In genomic region chr14:64639340-64639821, GRCh38 we compare ENCODE assay signal across 17 cellular contexts.
DNase-seq lines count a peak whose midpoint lies in the region; ATAC-seq and TF ChIP-seq lines count a peak whose summit lies in the region.
"Had no signal": no experiment of that assay in that cellular context is flagged by ENCODE, and none has a peak within 500 bp of the region (broad histone marks: within the 10 kb centered on the region; RNA-seq: fewer than 3 reads in every experiment).

No MANE protein-coding gene starts in this region.

- no peak for DNase-seq in A673 (ENCODE audit: low spot score)
- no peak for DNase-seq in H9
- peak; percentile 33 for DNase-seq in RPMI7951 (ENCODE audit: low read depth)
- peak; percentile 97 for DNase-seq in islet precursor cell
- DNase-seq in NCI-H1092 treated with DMSO at 0.1 percent for 48 hours (lab: John Stamatoyannopoulos, UW): no peak
- DNase-seq in COLO668 (lab: John Stamatoyannopoulos, UW; ENCODE audit: unreplicated experiment): no peak
- no peak for DNase-seq in lower lobe of right lung
- DNase-seq: activated CD4-positive, CD25-positive, alpha-beta regulatory T cell; activated naive CD8-positive, alpha-beta T cell treated with anti-CD3 and anti-CD28 coated beads, Interleukin-2, amount 50 U/mL, for 24 hours; activated T-cell treated with anti-CD3 and anti-CD28 coated beads, Interleukin-2, amount 50 U/mL, for 1 hour; colonic mucosa; mucosa of descending colon; NCI-H187 treated with DMSO at 0.1 percent for 48 hours; stimulated activated CD4-positive, alpha-beta T cell treated with anti-CD3 and anti-CD28 coated beads, Interleukin-4, amount 100 ng/mL, for 1 hour; SW 1271 had no signal

- H4K5ac ChIP-seq in H9 (ENCODE audit: insufficient read length, low read depth, low read length): no peak overlapping the region

- H3K79me2 ChIP-seq in H9 (ENCODE audit: insufficient read depth, low read length): no peaks in the 10 kb centered on the region

- H2BK5ac ChIP-seq in H9 (ENCODE audit: insufficient read length, low read length): no peak overlapping the region

- TF ChIP-seq CTCF in A673 (conservative IDR thresholded peaks at IDR 0.05; ENCODE audit: low read depth, low read length) (no peak), H9 (conservative IDR thresholded peaks at IDR 0.05) (no peak), lower lobe of right lung (IDR thresholded peaks at IDR 0.05) (no peak)

- H2BK15ac ChIP-seq in H9 (ENCODE audit: low read depth, low read length): no peak overlapping the region

- H3K27ac ChIP-seq in A673 (ENCODE audit: low read depth, low read length, poor library complexity, severe bottlenecking): peak overlapping the region; percentile 58
- H3K27ac ChIP-seq in H9 (ENCODE audit: insufficient read length, low read depth, low read length): peak overlapping the region; percentile 30
- H3K27ac ChIP-seq in lower lobe of right lung: no peak overlapping the region
- H3K27ac ChIP-seq: colonic mucosa had no signal

- H3K4me3 Mint-ChIP-seq in H9: no peak overlapping the region
- H3K4me3 Mint-ChIP-seq: activated naive CD8-positive, alpha-beta T cell treated with anti-CD3 and anti-CD28 coated beads, Interleukin-2, amount 50 U/mL, for 24 hours; stimulated activated memory B cell treated with anti-CD40 and anti-IgM and Interleukin-4, amounts not matched to agents 10 μg/mL and 1 μg/mL and 100 μg/mL, for 72 hours had no signal

- H3K36me3 ChIP-seq in A673 (ENCODE audit: insufficient read depth, low read length, poor library complexity, severe bottlenecking): no peaks in the 10 kb centered on the region
- no peaks in the 10 kb centered on the region for H3K36me3 ChIP-seq in lower lobe of right lung
- H3K36me3 ChIP-seq: colonic mucosa had no signal

- H3K27me3 ChIP-seq in A673 (replicated peaks; ENCODE audit: insufficient read depth, low read depth, low read length, poor library complexity): no peaks in the 10 kb centered on the region
- H3K27me3 ChIP-seq in H9 (ENCODE audit: insufficient read depth, low read length): no peaks in the 10 kb centered on the region
- H3K27me3 ChIP-seq in lower lobe of right lung (ENCODE audit: low read depth): no peaks in the 10 kb centered on the region
- H3K27me3 ChIP-seq: colonic mucosa had no signal

- no CpG with 5 or more reads among the region's 3 CpGs for WGBS in H9 (ENCODE audit: extremely low coverage, insufficient read length, low lambda C conversion rate)

- no peaks in the 10 kb centered on the region for H4K20me1 ChIP-seq in H9 (ENCODE audit: control insufficient read depth, insufficient read depth, insufficient read length)

- no peaks in the 10 kb centered on the region for H3K23me2 ChIP-seq in H9 (ENCODE audit: insufficient read length, low read depth, low read length, poor library complexity, severe bottlenecking)

- peak overlapping the region; percentile 42 for H2AFZ ChIP-seq in H9 (ENCODE audit: low read length)

- POLR2A ChIA-PET in A673 (lab: Charles Lee; ENCODE audit: low non-redundant PET): no interaction called here

- H3K4ac ChIP-seq in H9 (ENCODE audit: low read depth, low read length): no peak overlapping the region

- H3K36me3 Mint-ChIP-seq in H9 (ENCODE audit: insufficient read depth in 1 of 3, low read depth in 3 of 3): peaks cover 7 to 8% (median 8%) of the 10 kb centered on the region in 3 experiments; a peak in 6 of 7 replicates

- BruUV-seq in A673 (replicated peaks; lab: Mats Ljungman, UMichigan): no TSS peak

- H3K27me3 Mint-ChIP-seq in H9 (ENCODE audit: low read depth): no peaks in the 10 kb centered on the region; the same call in none of the 2 replicates

- no peak overlapping the region for H2AK5ac ChIP-seq in H9 (ENCODE audit: insufficient read length, low read length)

- H3K27ac Mint-ChIP-seq in H9: peak overlapping the region in 2 of 3 experiments; percentile 40 to 68; a peak in 3 of 7 replicates
- H3K27ac Mint-ChIP-seq: activated naive CD8-positive, alpha-beta T cell treated with anti-CD3 and anti-CD28 coated beads, Interleukin-2, amount 50 U/mL, for 24 hours; stimulated activated memory B cell treated with anti-CD40 and anti-IgM and Interleukin-4, amounts not matched to agents 10 μg/mL and 1 μg/mL and 100 μg/mL, for 72 hours had no signal

- H3K4me3 ChIP-seq in A673 (ENCODE audit: low read depth, low read length, poor library complexity, severe bottlenecking): no peak overlapping the region
- no peak overlapping the region for H3K4me3 ChIP-seq in lower lobe of right lung
- H3K4me3 ChIP-seq: colonic mucosa, mucosa of descending colon had no signal

- H2BK120ac ChIP-seq in H9 (ENCODE audit: low read depth, low read length, poor library complexity, severe bottlenecking): no peak overlapping the region

- no peak overlapping the region for H4K91ac ChIP-seq in H9 (ENCODE audit: insufficient read length, low read depth, low read length)

- H3K23ac ChIP-seq in H9 (ENCODE audit: insufficient read length, low read depth, low read length): no peak overlapping the region

- peaks cover 8 to 9% of the 10 kb centered on the region in 2 experiments for H3K9me3 Mint-ChIP-seq in H9
- H3K9me3 Mint-ChIP-seq: activated naive CD8-positive, alpha-beta T cell treated with anti-CD3 and anti-CD28 coated beads, Interleukin-2, amount 50 U/mL, for 24 hours; stimulated activated memory B cell treated with anti-CD40 and anti-IgM and Interleukin-4, amounts not matched to agents 10 μg/mL and 1 μg/mL and 100 μg/mL, for 72 hours had no signal

- H3K56ac ChIP-seq in H9 (ENCODE audit: insufficient read length, low read depth, low read length): no peak overlapping the region

- H3K79me1 ChIP-seq in H9 (ENCODE audit: insufficient read depth, low read depth, low read length, poor library complexity, severe bottlenecking): no peaks in the 10 kb centered on the region

- intact Hi-C loops in A673 (cut with micrococcal nuclease; ENCODE audit: unreplicated experiment): loop anchor here (5.0 kb wide), 2 partner anchors 127 to 297 kb away; no protein-coding TSS in a partner anchor
- intact Hi-C loops in lower lobe of right lung (cut with DNase I): no loop called here

- H4K8ac ChIP-seq in H9 (replicated peaks; ENCODE audit: insufficient read length, low read depth, low read length): no peak overlapping the region

- H3K4me1 ChIP-seq in A673 (ENCODE audit: insufficient read depth, low read length, poor library complexity, severe bottlenecking) (peaks cover 31% of the 10 kb centered on the region), H9 (ENCODE audit: insufficient read depth, low read length) (peaks cover 4% of the 10 kb centered on the region; the same call in 1 of the 2 replicates), lower lobe of right lung (peaks cover 8% of the 10 kb centered on the region)
- H3K4me1 ChIP-seq: colonic mucosa had no signal

- no peak overlapping the region for H3K18ac ChIP-seq in H9 (ENCODE audit: insufficient read length, low read depth, low read length)

- H2BK20ac ChIP-seq in H9 (ENCODE audit: low read depth, low read length, poor library complexity, severe bottlenecking): no peak overlapping the region

- H2BK12ac ChIP-seq in H9 (ENCODE audit: insufficient read length, low read depth, low read length): no peak overlapping the region

- H3T11ph ChIP-seq in H9 (ENCODE audit: low read length): no peak overlapping the region

- H3K4me2 ChIP-seq in H9 (ENCODE audit: insufficient read depth, insufficient read length, low read length): no peak overlapping the region

- peaks cover 10 to 20% of the 10 kb centered on the region in 2 experiments for H3K4me1 Mint-ChIP-seq in H9
- H3K4me1 Mint-ChIP-seq: activated naive CD8-positive, alpha-beta T cell treated with anti-CD3 and anti-CD28 coated beads, Interleukin-2, amount 50 U/mL, for 24 hours; stimulated activated memory B cell treated with anti-CD40 and anti-IgM and Interleukin-4, amounts not matched to agents 10 μg/mL and 1 μg/mL and 100 μg/mL, for 72 hours had no signal

- no peak overlapping the region for H3K9ac ChIP-seq in H9 (ENCODE audit: extremely low read depth, insufficient read length, low read length)

- no peaks in the 10 kb centered on the region for H3K9me3 ChIP-seq in A673 (ENCODE audit: low read depth, low read length, poor library complexity, severe bottlenecking)
- H3K9me3 ChIP-seq in H9 (ENCODE audit: control insufficient read depth, low read depth, low read length): no peaks in the 10 kb centered on the region
- no peaks in the 10 kb centered on the region for H3K9me3 ChIP-seq in lower lobe of right lung
- H3K9me3 ChIP-seq: colonic mucosa, mucosa of descending colon had no signal

- CTCF ChIA-PET in A673 (lab: Charles Lee): no interaction called here

- ATAC-seq in lower lobe of right lung (no peak), GM21515 (IDR thresholded peaks at IDR 0.05; ENCODE audit: unreplicated experiment) (no peak)
- ATAC-seq: activated naive CD8-positive, alpha-beta T cell treated with anti-CD3 and anti-CD28 coated beads, Interleukin-2, amount 50 U/mL, for 24 hours; mucosa of descending colon; stimulated activated memory B cell treated with anti-CD40 and anti-IgM and Interleukin-4, amounts not matched to agents 10 μg/mL and 1 μg/mL and 100 μg/mL, for 72 hours had no signal

- H3K14ac ChIP-seq in H9 (ENCODE audit: insufficient read depth, low read length): peak overlapping the region; percentile 56; the same call in 1 of the 2 replicates

Comparison
In these comparisons a context has a peak if more than half of its experiments do, and no peak if none do; other contexts are left out.
1. DNase-seq: peak in RPMI7951 (single experiment) and islet precursor cell (single experiment); none in A673 (single experiment), H9 (single experiment), NCI-H1092 treated with DMSO at 0.1 percent for 48 hours (single experiment), COLO668 (single experiment) and lower lobe of right lung (single experiment).